In genomic region chr17:31431795-31432658, GRCh38 we compare ENCODE assay signal across 22 cellular contexts. TPM values are rescaled to one million over a fixed set of nuclear protein-coding genes. Genes with fewer than 3 reads are reported as not detected.
DNase-seq lines count a peak whose midpoint lies in the region; ATAC-seq and TF ChIP-seq lines count a peak whose summit lies in the region.
"Had no signal": no experiment of that assay in that cellular context is flagged by ENCODE, and none has a peak within 500 bp of the region (broad histone marks: within the 10 kb centered on the region; RNA-seq: fewer than 3 reads in every experiment).

No MANE protein-coding gene starts in this region.

- H3K79me2 ChIP-seq in neural progenitor cell (ENCODE audit: low read depth): no peaks in the 10 kb centered on the region

- H3K27ac Mint-ChIP-seq in neural progenitor cell: peak overlapping the region; percentile 91
- H3K27ac Mint-ChIP-seq: activated T-helper 2 cell treated with anti-CD3 and anti-CD28 coated beads, Interferon-gamma antibody, Interleukin-2, Interleukin-4, amounts not matched to agents 10 μg/mL and 5 μg/mL and 100 μg/mL, durations not matched to agents 14 hours and 24 hours and 36 hours; HFFc6; T-helper 1 cell treated with Interleukin-12 subunit alpha and Interleukin-12 subunit beta and Interleukin-4 antibody, amounts not matched to agents 30 μg/mL and 1 μg/mL, for 36 hours had no signal

- no peak for ATAC-seq in left lung

- no peaks in the 10 kb centered on the region for H4K20me1 ChIP-seq in neural progenitor cell (ENCODE audit: low read depth)

- no peak overlapping the region for H3K27ac ChIP-seq in neural progenitor cell
- H3K27ac ChIP-seq in left lung: no peak overlapping the region
- H3K27ac ChIP-seq: esophagus muscularis mucosa, prostate gland, suprapubic skin had no signal

- H3K9me3 Mint-ChIP-seq in neural progenitor cell: no peaks in the 10 kb centered on the region
- H3K9me3 Mint-ChIP-seq: activated T-helper 2 cell treated with anti-CD3 and anti-CD28 coated beads, Interferon-gamma antibody, Interleukin-2, Interleukin-4, amounts not matched to agents 10 μg/mL and 5 μg/mL and 100 μg/mL, durations not matched to agents 14 hours and 24 hours and 36 hours; HFFc6; T-helper 1 cell treated with Interleukin-12 subunit alpha and Interleukin-12 subunit beta and Interleukin-4 antibody, amounts not matched to agents 30 μg/mL and 1 μg/mL, for 36 hours had no signal

- peaks cover 6% of the 10 kb centered on the region for H3F3A ChIP-seq in neural progenitor cell (ENCODE audit: low read depth)

- DNase-seq in H7 (peak; percentile 78), NCI-H1105 (lab: John Stamatoyannopoulos, UW) (peak; percentile 62), ecto neural progenitor cell (ENCODE audit: low spot score) (peak; percentile 88), neural progenitor cell (ENCODE audit: low spot score) (peak; percentile 89), AML-193 (lab: John Stamatoyannopoulos, UW) (no peak), left lung (no peak), SW480 (ENCODE audit: low spot score) (no peak)
- no peak for DNase-seq in activated CD8-positive, alpha-beta memory T cell treated with anti-CD3 and anti-CD28 coated beads, Interleukin-2, amount 50 U/mL, for 48 hours
- DNase-seq: Calu3, HFFc6, mammary epithelial cell, naive B cell, NCI-H187 treated with DMSO at 0.1 percent for 48 hours, NCI-H510A, Right ventricle myocardium superior had no signal

- intact Hi-C loops in left lung (cut with DNase I): loop anchor here in 1 of 2 donors (10.0 kb wide), 1 partner anchor 423 kb away; the partner anchor contains the start of gene COPRS

- H3K4me1 ChIP-seq in neural progenitor cell: peaks cover 13% of the 10 kb centered on the region
- no peaks in the 10 kb centered on the region for H3K4me1 ChIP-seq in left lung
- H3K4me1 ChIP-seq: esophagus muscularis mucosa, prostate gland, suprapubic skin had no signal

- H3K36me3 Mint-ChIP-seq in neural progenitor cell: no peaks in the 10 kb centered on the region

- H3K4me1 Mint-ChIP-seq in neural progenitor cell: peaks cover 28% of the 10 kb centered on the region

- H3K4me2 ChIP-seq in neural progenitor cell: peak overlapping the region; percentile 79
- H3K4me2 ChIP-seq: smooth muscle cell had no signal

- H3K27me3 Mint-ChIP-seq in neural progenitor cell (ENCODE audit: insufficient read depth, low read depth): peaks cover 7% of the 10 kb centered on the region

- H3K9ac ChIP-seq in neural progenitor cell: no peak overlapping the region

- H3K4me3 ChIP-seq in H7 (ENCODE audit: insufficient read depth, low read depth, low read length) (no peak overlapping the region), neural progenitor cell (peak overlapping the region; percentile 37), left lung (no peak overlapping the region)
- H3K4me3 ChIP-seq: esophagus muscularis mucosa, prostate gland, smooth muscle cell, suprapubic skin had no signal

- H2AFZ ChIP-seq in neural progenitor cell (replicated peaks): peak overlapping the region; percentile 55

- no peaks in the 10 kb centered on the region for H3K36me3 ChIP-seq in H7 (replicated peaks; ENCODE audit: control insufficient read depth, insufficient read depth, low read length)
- H3K36me3 ChIP-seq in neural progenitor cell: no peaks in the 10 kb centered on the region
- H3K36me3 ChIP-seq in left lung: no peaks in the 10 kb centered on the region
- H3K36me3 ChIP-seq: esophagus muscularis mucosa, prostate gland, suprapubic skin had no signal

- no peak for TF ChIP-seq CTCF in neural progenitor cell (IDR thresholded peaks at IDR 0.05)
- no peak for TF ChIP-seq CTCF in left lung (IDR thresholded peaks at IDR 0.05)

- peak overlapping the region; percentile 64 for H3K4me3 Mint-ChIP-seq in neural progenitor cell
- H3K4me3 Mint-ChIP-seq: HFFc6; T-helper 1 cell treated with Interleukin-12 subunit alpha and Interleukin-12 subunit beta and Interleukin-4 antibody, amounts not matched to agents 30 μg/mL and 1 μg/mL, for 36 hours had no signal

- H3K27me3 ChIP-seq in H7 (ENCODE audit: control insufficient read depth, insufficient read depth, low read length) (no peaks in the 10 kb centered on the region), neural progenitor cell (no peaks in the 10 kb centered on the region), left lung (peaks cover 0 to 66% of the 10 kb centered on the region in 2 donors)

- H3K9me3 ChIP-seq in neural progenitor cell (ENCODE audit: low read depth): no peaks in the 10 kb centered on the region
- no peaks in the 10 kb centered on the region for H3K9me3 ChIP-seq in left lung
- H3K9me3 ChIP-seq: esophagus muscularis mucosa, prostate gland, suprapubic skin had no signal

RNA-seq across cellular contexts. Expression of gene RAB11FIP4, which starts 40.6 kb away (rescaled TPM):
- total RNA-seq in H7 (2014; rRNA removed; shearing (Covaris generic)): 21.9 and 31.5 TPM in 2 replicates
- total RNA-seq in neural progenitor cell (ENCODE audit: low replicate concordance) (10.2 and 19.1 TPM in 2 replicates), left lung (10 to 100 TPM; 13.5 to 19.9 TPM)
- total RNA-seq: glomerular endothelial cell had no signal

Comparison
In these comparisons a context has a peak if more than half of its experiments do, and no peak if none do; other contexts are left out.
1. DNase-seq: peak in H7 (single experiment), NCI-H1105 (single experiment), ecto neural progenitor cell (single experiment) and neural progenitor cell (single experiment); none in activated CD8-positive, alpha-beta memory T cell treated with anti-CD3 and anti-CD28 coated beads, Interleukin-2, amount 50 U/mL, for 48 hours (single experiment), AML-193 (0 of 2), left lung (0 of 2) and SW480 (single experiment).